Comparison of ENCODE assay signal across 1 cellular context in genomic region chr2:150125188-150125587, GRCh38.
TF ChIP-seq lines count a peak whose summit lies in the region.

No MANE protein-coding gene starts in this region.

TF ChIP-seq in IMR-90, 13 proteins besides CTCF, POLR2A, EP300 and RAD21:
- TF ChIP-seq FOS (IDR thresholded peaks at IDR 0.05; ENCODE audit: low read depth, low read length) (no peak), MAZ (IDR thresholded peaks at IDR 0.05; ENCODE audit: borderline replicate concordance, low read depth, low read length) (no peak), CEBPB (IDR thresholded peaks at IDR 0.05; ENCODE audit: low read depth, low read length) (no peak), CHD1 (IDR thresholded peaks at IDR 0.05; ENCODE audit: low read depth, low read length) (no peak), MAFK (IDR thresholded peaks at IDR 0.05; ENCODE audit: low read depth, low read length) (no peak), BHLHE40 (IDR thresholded peaks at IDR 0.05; ENCODE audit: low read depth, low read length) (no peak), ELK1 (IDR thresholded peaks at IDR 0.05; ENCODE audit: borderline replicate concordance, low read depth, low read length) (no peak)
TF ChIP-seq in IMR-90: peak in this region for 0.
